ENCODE assay signal across 1 cellular context in genomic region chrX:48491809-48492208, GRCh38.
TF ChIP-seq lines count a peak whose summit lies in the region.

No MANE protein-coding gene starts in this region.

TF ChIP-seq in IMR-90, 13 proteins besides CTCF, POLR2A, EP300 and RAD21:
- TF ChIP-seq MAZ (IDR thresholded peaks at IDR 0.05; ENCODE audit: borderline replicate concordance, low read depth, low read length) (no peak), CHD1 (IDR thresholded peaks at IDR 0.05; ENCODE audit: low read depth, low read length) (no peak), NFE2L2 (IDR thresholded peaks at IDR 0.05; ENCODE audit: low read depth, low read length) (no peak), SMC3 (IDR thresholded peaks at IDR 0.05; ENCODE audit: low read depth, low read length) (no peak), MAFK (IDR thresholded peaks at IDR 0.05; ENCODE audit: low read depth, low read length) (no peak), RFX5 (IDR thresholded peaks at IDR 0.05; ENCODE audit: low read depth, low read length) (no peak)
